2 cellular contexts compared by ENCODE assay signal in genomic region chr2:11789243-11789642, GRCh38.
TF ChIP-seq lines count a peak whose summit lies in the region.

No MANE protein-coding gene starts in this region.

TF ChIP-seq in GM12891, 5 proteins besides CTCF, POLR2A, EP300 and RAD21:
- TF ChIP-seq SPI1 (IDR thresholded peaks at IDR 0.05; ENCODE audit: low read depth, low read length) = no peak
- no peak for TF ChIP-seq POU2F2 (IDR thresholded peaks at IDR 0.05; ENCODE audit: low read depth, low read length)
- TF ChIP-seq TAF1 (IDR thresholded peaks at IDR 0.05; ENCODE audit: low read depth, low read length) = no peak
- TF ChIP-seq POLR2AphosphoS5 (IDR thresholded peaks at IDR 0.05; ENCODE audit: low read depth, low read length) = no peak
- no peak for TF ChIP-seq PAX5 (IDR thresholded peaks at IDR 0.05; ENCODE audit: insufficient read depth, low read length, severe bottlenecking)

TF ChIP-seq in K562, 482 proteins besides CTCF, POLR2A, EP300 and RAD21:
- no peak for TF ChIP-seq PHF20 (IDR thresholded peaks at IDR 0.05; ENCODE audit: partially characterized antibody)
- TF ChIP-seq MAX (CRISPR knock-in tag; IDR thresholded peaks at IDR 0.05) = peak; percentile 46; the same call in 1 of the 2 replicates
- TF ChIP-seq ZNF740 (CRISPR knock-in tag; IDR thresholded peaks at IDR 0.05) = 0 out of 2 replicates have a peak, but pooled peaks have one; percentile 44
- no peak for TF ChIP-seq ZNF740 (tag; IDR thresholded peaks at IDR 0.05)
- TF ChIP-seq SUPT5H (IDR thresholded peaks at IDR 0.05) = peak; percentile 31; the same call in 1 of the 2 replicates
- TF ChIP-seq NR2F6 (CRISPR knock-in tag; IDR thresholded peaks at IDR 0.05) = no peak
- TF ChIP-seq KDM1A (IDR thresholded peaks at IDR 0.05) = peak in 1 of 2 experiments; percentile 67; a peak in 1 of 4 replicates
- no peak for TF ChIP-seq ZNF174 (CRISPR knock-in tag; IDR thresholded peaks at IDR 0.05)
